Comparison of ENCODE assay signal across 2 cellular contexts in genomic region chr3:137762674-137763593, GRCh38.
TF ChIP-seq lines count a peak whose summit lies in the region.

No MANE protein-coding gene starts in this region.

TF ChIP-seq in A549, 52 proteins besides CTCF, POLR2A, EP300 and RAD21:
- TF ChIP-seq CHD4 (IDR thresholded peaks at IDR 0.05; ENCODE audit: borderline replicate concordance) = no peak
- no peak for TF ChIP-seq CBX2 (IDR thresholded peaks at IDR 0.05; ENCODE audit: borderline replicate concordance, low read depth)
- no peak for TF ChIP-seq HES2 (IDR thresholded peaks at IDR 0.05)
- no peak for TF ChIP-seq ZFP36 (IDR thresholded peaks at IDR 0.05; ENCODE audit: borderline replicate concordance, partially characterized antibody)
- TF ChIP-seq FOXS1 (CRISPR knock-in tag; IDR thresholded peaks at IDR 0.05) = no peak
- no peak for TF ChIP-seq JUN (IDR thresholded peaks at IDR 0.05)
- TF ChIP-seq POLR2AphosphoS2 (conservative IDR thresholded peaks at IDR 0.05; ENCODE audit: low read length) = no peak
- TF ChIP-seq EHF (CRISPR knock-in tag; IDR thresholded peaks at IDR 0.05) = no peak
- no peak for TF ChIP-seq ZC3H11A (IDR thresholded peaks at IDR 0.05)
- no peak for TF ChIP-seq ATOH8 (CRISPR knock-in tag; IDR thresholded peaks at IDR 0.05; ENCODE audit: low read depth)
- no peak for TF ChIP-seq RARB (CRISPR knock-in tag; IDR thresholded peaks at IDR 0.05)
- TF ChIP-seq HOXB13 (CRISPR knock-in tag; IDR thresholded peaks at IDR 0.05; ENCODE audit: low read depth) = no peak

TF ChIP-seq in K562, 482 proteins besides CTCF, POLR2A, EP300 and RAD21:
- peak; percentile 39 for TF ChIP-seq RBM25 (IDR thresholded peaks at IDR 0.05; ENCODE audit: low read depth, low read length, severe bottlenecking)
- TF ChIP-seq OTX1 (CRISPR knock-in tag; IDR thresholded peaks at IDR 0.05) = no peak
